ENCODE assay signal across 21 cellular contexts in genomic region chr15:62912282-62912681, GRCh38.
DNase-seq lines count a peak whose midpoint lies in the region; ATAC-seq, FAIRE-seq and TF ChIP-seq lines count a peak whose summit lies in the region.
"Had no signal": no experiment of that assay in that cellular context is flagged by ENCODE, and none has a peak within 500 bp of the region (broad histone marks: within the 10 kb centered on the region; RNA-seq: fewer than 3 reads in every experiment).

No MANE protein-coding gene starts in this region.

- H3K18ac ChIP-seq in H1 (ENCODE audit: extremely low read depth, low read length), result no peak overlapping the region

- H2BK120ac ChIP-seq in H1 (replicated peaks; ENCODE audit: low read depth, low read length), result no peak overlapping the region

- no peak overlapping the region for H3K4me2 ChIP-seq in H1 (ENCODE audit: insufficient read depth in 1 of 2, low read depth in 2 of 2, low read length in 2 of 2)
- H3K4me2 ChIP-seq in smooth muscle cell, result no peak overlapping the region

- 88% methylated on average over 3 of the region's 3 CpGs; no CpG with 5 or more reads in 1 of the 2 experiments for WGBS in H1 (ENCODE audit: extremely low coverage in 1 of 2, insufficient coverage in 1 of 2, insufficient read length in 1 of 2, insufficient replicate concordance in 2 of 2, low coverage in 1 of 2, low lambda C conversion rate in 2 of 2, missing lambda C conversion rate in 1 of 2), 2 experiments
- WGBS in mesodermal cell (ENCODE audit: insufficient coverage in 2 of 2), 2 experiments, result 89 to 92% methylated on average over 1 to 2 of the region's 3 CpGs
- 75% methylated on average over 3 of the region's 3 CpGs for WGBS in smooth muscle cell (ENCODE audit: low lambda C conversion rate)

- no peak for DNase-seq in H1 (ENCODE audit: low read depth in 1 of 2, low spot score in 2 of 2)
- no peak for DNase-seq in smooth muscle cell (lab: John Stamatoyannopoulos, UW; ENCODE audit: unreplicated experiment)
- no peak for DNase-seq in cerebellar nuclear complex (lab: John Stamatoyannopoulos, UW)
- no peak for DNase-seq in NCI-H2196 (lab: John Stamatoyannopoulos, UW; ENCODE audit: unreplicated experiment)
- DNase-seq in colonic mucosa, result no peak
- no peak for DNase-seq in Peyer's patch
- DNase-seq: CD8-positive, alpha-beta T cell; DMS 273 treated with DMSO at 0.1 percent for 48 hours; DND-41; Karpas-422; NCI-H1092 treated with DMSO at 0.1 percent for 48 hours; NCI-H1436; NCI-H187; NCI-H446 treated with DMSO at 0.1 percent for 48 hours; NCI-H526; NK-92 treated with Interleukin-12 subunit alpha and Interleukin-12 subunit beta, amount 100 ng/mL, for 24 hours; PC-3 had no signal

- H2BK12ac ChIP-seq in H1 (ENCODE audit: low read depth, low read length), result no peak overlapping the region; the same call in 1 of the 2 replicates

- H3K79me2 ChIP-seq in H1 (ENCODE audit: control insufficient read depth in 1 of 2, insufficient read depth in 2 of 2, low read length in 2 of 2), result no peaks in the 10 kb centered on the region
- H3K79me2 ChIP-seq in smooth muscle cell (ENCODE audit: low read depth), result no peaks in the 10 kb centered on the region

- H3K4ac ChIP-seq in H1 (replicated peaks; ENCODE audit: insufficient read length, low read depth, low read length), result no peak overlapping the region

- H2BK20ac ChIP-seq in H1 (ENCODE audit: low read length), result no peak overlapping the region

- POLR2A ChIA-PET in H1 (lab: Charles Lee; ENCODE audit: partially characterized antibody), result interaction anchor here (0.6 to 4.5 kb wide), 8 partner anchors 10 to 135 kb away, joined by 3 to 26 read pairs (median 5); partner anchors contain the start of gene TPM1

- no peak overlapping the region for H3K14ac ChIP-seq in H1 (ENCODE audit: insufficient read length)

- peak; percentile 34 for ATAC-seq in SK-N-SH treated with all-trans-retinoic acid at 6 μM for 48 hours
- ATAC-seq: CD8-positive, alpha-beta T cell; PC-3 had no signal

- H3K23ac ChIP-seq in H1 (ENCODE audit: insufficient read length), result no peak overlapping the region

- H3K27ac ChIP-seq in H1 (ENCODE audit: low read depth, low read length) (no peak overlapping the region), mesodermal cell (ENCODE audit: low read depth, low read length, severe bottlenecking) (peak overlapping the region; percentile 19), smooth muscle cell (ENCODE audit: low read depth) (peak overlapping the region; percentile 5), colonic mucosa (no peak overlapping the region), Peyer's patch (no peak overlapping the region)
- H3K27ac ChIP-seq: C4-2B, HL-60 had no signal

- no peak for TF ChIP-seq EP300 in H1 (IDR thresholded peaks at IDR 0.05; ENCODE audit: borderline replicate concordance in 1 of 2, low read depth in 2 of 2, low read length in 2 of 2)

- H3K27me3 ChIP-seq in H1 (replicated peaks in 1 of 4; ENCODE audit: control insufficient read depth in 3 of 4, extremely low read depth in 1 of 4, insufficient read depth in 3 of 4, low read length in 3 of 4) (no peaks in the 10 kb centered on the region), smooth muscle cell (ENCODE audit: low read depth) (no peaks in the 10 kb centered on the region), colonic mucosa (no peaks in the 10 kb centered on the region), Peyer's patch (no peaks in the 10 kb centered on the region)

- FAIRE-seq in H1 (lab: Jason Lieb, UNC), result no peak

- H3K36me3 ChIP-seq in H1 (ENCODE audit: control insufficient read depth in 2 of 4, insufficient read depth in 4 of 4, low read length in 3 of 4) (no peaks in the 10 kb centered on the region), mesodermal cell (ENCODE audit: control insufficient read depth, insufficient read depth, low read length) (no peaks in the 10 kb centered on the region), smooth muscle cell (ENCODE audit: low read depth) (no peaks in the 10 kb centered on the region), colonic mucosa (no peaks in the 10 kb centered on the region), Peyer's patch (no peaks in the 10 kb centered on the region)

- TF ChIP-seq POLR2A in H1 (IDR thresholded peaks at IDR 0.05; ENCODE audit: control extremely low read depth in 1 of 2, low read depth in 2 of 2, low read length in 2 of 2) (no peak), Peyer's patch (IDR thresholded peaks at IDR 0.05) (no peak)

- H2AFZ ChIP-seq in H1 (ENCODE audit: low read length) (no peak overlapping the region), smooth muscle cell (ENCODE audit: low read depth) (peak overlapping the region; percentile 10)

- no peak overlapping the region for H3K4me3 ChIP-seq in H1 (ENCODE audit: extremely low read depth in 1 of 4, insufficient read depth in 2 of 4, low read depth in 3 of 4, low read length in 4 of 4)
- H3K4me3 ChIP-seq in mesodermal cell (ENCODE audit: extremely low read depth, insufficient read depth, low read length, poor library complexity, severe bottlenecking), result no peak overlapping the region
- no peak overlapping the region for H3K4me3 ChIP-seq in smooth muscle cell
- no peak overlapping the region for H3K4me3 ChIP-seq in colonic mucosa
- no peak overlapping the region for H3K4me3 ChIP-seq in Peyer's patch

- no peak overlapping the region; the same call in 1 of the 2 replicates for H2AK5ac ChIP-seq in H1 (ENCODE audit: low read depth, low read length)

- H4K20me1 ChIP-seq in H1 (replicated peaks in 1 of 2; ENCODE audit: control insufficient read depth in 1 of 2, insufficient read depth in 2 of 2, low read length in 2 of 2) (no peaks in the 10 kb centered on the region), smooth muscle cell (ENCODE audit: low read depth) (no peaks in the 10 kb centered on the region)

- peaks cover 11% of the 10 kb centered on the region for H3F3A ChIP-seq in smooth muscle cell (ENCODE audit: low read depth)

- H2BK5ac ChIP-seq in H1 (ENCODE audit: low read depth, low read length), result peak overlapping the region; percentile 86; the same call in 1 of the 2 replicates

- no peak overlapping the region for H4K8ac ChIP-seq in H1 (ENCODE audit: extremely low read depth, insufficient read depth, low read length)

- H3K9me3 ChIP-seq in H1 (ENCODE audit: insufficient read depth in 2 of 2, low read depth in 1 of 2, low read length in 1 of 2) (no peaks in the 10 kb centered on the region), mesodermal cell (ENCODE audit: control insufficient read depth, low read length) (peaks cover under 1% of the 10 kb centered on the region), smooth muscle cell (replicated peaks; ENCODE audit: low read depth) (no peaks in the 10 kb centered on the region), colonic mucosa (no peaks in the 10 kb centered on the region), Peyer's patch (no peaks in the 10 kb centered on the region)

- H2BK15ac ChIP-seq in H1 (ENCODE audit: low read length), result no peak overlapping the region

- H3K79me1 ChIP-seq in H1 (ENCODE audit: low read depth, low read length), result no peaks in the 10 kb centered on the region

- no peak overlapping the region for H4K5ac ChIP-seq in H1 (ENCODE audit: insufficient read length, low read depth, low read length)

- TF ChIP-seq RAD21 in H1 (IDR thresholded peaks at IDR 0.05 in 1 of 2, conservative IDR thresholded peaks at IDR 0.05 in 1 of 2; ENCODE audit: low read depth in 2 of 2, low read length in 2 of 2), result no peak

- H3K9ac ChIP-seq in H1 (replicated peaks in 1 of 4; ENCODE audit: extremely low read depth in 1 of 4, low read depth in 3 of 4, low read length in 3 of 4), result no peak overlapping the region
- no peak overlapping the region for H3K9ac ChIP-seq in smooth muscle cell (ENCODE audit: low read depth)
- H3K9ac ChIP-seq in colonic mucosa (ENCODE audit: low read depth in 2 of 2, low read length in 2 of 2), result no peak overlapping the region

- H3K4me1 ChIP-seq in H1 (replicated peaks in 1 of 4; ENCODE audit: control insufficient read depth in 3 of 4, insufficient read depth in 4 of 4, low read length in 3 of 4) (peaks cover 7 to 14% (median 11%) of the 10 kb centered on the region in 4 experiments), mesodermal cell (ENCODE audit: control insufficient read depth, insufficient read depth, low read length, poor library complexity, severe bottlenecking) (peaks cover 12% of the 10 kb centered on the region), smooth muscle cell (ENCODE audit: low read depth) (peaks cover 29% of the 10 kb centered on the region), colonic mucosa (no peaks in the 10 kb centered on the region), Peyer's patch (no peaks in the 10 kb centered on the region)

- H4K91ac ChIP-seq in H1 (replicated peaks; ENCODE audit: insufficient read length, low read length), result no peak overlapping the region

- H3K23me2 ChIP-seq in H1 (ENCODE audit: low read depth, low read length), result peaks cover 3% of the 10 kb centered on the region; the same call in 1 of the 2 replicates

- CTCF ChIA-PET in H1 (lab: Charles Lee; ENCODE audit: partially characterized antibody), result interaction anchor here (0.7 to 3.0 kb wide), 15 partner anchors 8 to 181 kb away, joined by 3 to 12 read pairs (median 4); no protein-coding TSS in a partner anchor

- no peak for TF ChIP-seq CTCF in H1 (IDR thresholded peaks at IDR 0.05; ENCODE audit: control extremely low read depth in 1 of 3, insufficient read depth in 1 of 3, low read depth in 1 of 3, low read length in 3 of 3)
- no peak for TF ChIP-seq CTCF in smooth muscle cell (IDR thresholded peaks at IDR 0.05; ENCODE audit: borderline replicate concordance, insufficient read depth, poor library complexity, severe bottlenecking)
- no peak for TF ChIP-seq CTCF in colonic mucosa (IDR thresholded peaks at IDR 0.05)
- TF ChIP-seq CTCF in Peyer's patch (IDR thresholded peaks at IDR 0.05), result no peak

- intact Hi-C loops in colonic mucosa (cut with DNase I), result no loop called here

- H3K56ac ChIP-seq in H1 (replicated peaks; ENCODE audit: insufficient read length, low read depth, low read length), result no peak overlapping the region

TF ChIP-seq in SK-N-SH treated with all-trans-retinoic acid at 6 μM for 48 hours, 23 proteins besides CTCF, POLR2A, EP300 and RAD21:
- no peak for TF ChIP-seq TCF4 (CRISPR knock-in tag; IDR thresholded peaks at IDR 0.05; ENCODE audit: borderline replicate concordance)
- TF ChIP-seq ZNF70 (CRISPR knock-in tag; IDR thresholded peaks at IDR 0.05), result no peak

TF ChIP-seq in H1, 55 proteins besides CTCF, POLR2A, EP300 and RAD21 (continues in another document):
- TF ChIP-seq RBBP5 (IDR thresholded peaks at IDR 0.05; ENCODE audit: borderline replicate concordance, low read depth, low read length) (no peak), TBP (IDR thresholded peaks at IDR 0.05; ENCODE audit: low read depth, low read length) (no peak), SIX5 (IDR thresholded peaks at IDR 0.05; ENCODE audit: low read depth, low read length) (no peak), HDAC2 (IDR thresholded peaks at IDR 0.05; ENCODE audit: borderline replicate concordance in 1 of 2, low read depth in 2 of 2, low read length in 2 of 2) (no peak), ASH2L (IDR thresholded peaks at IDR 0.05; ENCODE audit: low read length) (no peak), KDM5A (IDR thresholded peaks at IDR 0.05; ENCODE audit: low read length) (no peak), KDM4A (IDR thresholded peaks at IDR 0.05; ENCODE audit: low read depth, low read length, severe bottlenecking) (no peak), HDAC6 (IDR thresholded peaks at IDR 0.05; ENCODE audit: low read depth, low read length) (no peak), TCF12 (IDR thresholded peaks at IDR 0.05; ENCODE audit: low read depth, low read length) (no peak)

Comparison
In these comparisons a context has a peak if more than half of its experiments do, and no peak if none do; other contexts are left out.
1. H3K27ac ChIP-seq: peak in mesodermal cell (single experiment) and smooth muscle cell (single experiment); none in H1 (single experiment), colonic mucosa (single experiment) and Peyer's patch (0 of 4).